ENCODE assay signal across 10 cellular contexts in the genomic region with DNA sequence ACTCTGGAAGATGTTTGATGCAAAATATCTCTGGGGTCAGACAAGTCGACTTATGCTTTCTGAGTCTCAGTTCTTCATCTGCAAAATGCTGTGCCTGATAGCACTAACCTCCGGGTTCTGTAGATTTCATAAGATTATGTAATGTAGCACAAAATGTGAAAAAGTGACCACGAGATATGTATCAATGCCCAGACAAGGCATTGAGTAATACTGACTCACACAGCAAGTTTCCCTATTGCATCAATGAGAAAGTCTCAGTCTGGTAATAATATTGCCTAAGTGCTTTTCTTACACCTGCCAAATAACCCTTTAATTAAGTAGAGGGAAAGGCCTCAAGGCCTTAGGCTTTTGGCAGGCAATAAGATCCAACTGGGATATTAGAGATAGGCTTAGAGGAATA. TPM values are rescaled to one million over a fixed set of nuclear protein-coding genes. Genes with fewer than 3 reads are reported as not detected.
A peak's percentile ranks its signal among the peaks of the same experiment; 100 is the strongest.
DNase-seq lines count a peak whose midpoint lies in the region; ATAC-seq, FAIRE-seq and TF ChIP-seq lines count a peak whose summit lies in the region.
"Had no signal": no experiment of that assay in that cellular context is flagged by ENCODE, and none has a peak within 500 bp of the region (broad histone marks: within the 10 kb centered on the region; RNA-seq: fewer than 3 reads in every experiment).

No MANE protein-coding gene starts in this region.

- no peaks in the 10 kb centered on the region for H3K9me3 Mint-ChIP-seq in astrocyte (ENCODE audit: unreplicated experiment)
- no peaks in the 10 kb centered on the region for H3K9me3 Mint-ChIP-seq in HFFc6
- H3K9me3 Mint-ChIP-seq in immature natural killer cell = peaks cover 0 to 3% (median 0%) of the 10 kb centered on the region in 6 donors
- no peaks in the 10 kb centered on the region for H3K9me3 Mint-ChIP-seq in activated CD8-positive, alpha-beta memory T cell treated with anti-CD3 and anti-CD28 coated beads, Interleukin-2, amount 10 ng/mL, durations not matched to agents 7 days and 5 days (ENCODE audit: low read depth)

- no peaks in the 10 kb centered on the region for H3K79me2 ChIP-seq in astrocyte (ENCODE audit: insufficient read depth, low read length)

- H3K36me3 ChIP-seq in astrocyte (ENCODE audit: insufficient read depth, low read length) (no peaks in the 10 kb centered on the region), lung (ENCODE audit: control insufficient read depth in 2 of 2, insufficient read depth in 2 of 2, low read length in 2 of 2) (no peaks in the 10 kb centered on the region), testis (ENCODE audit: low read depth, missing control alignments) (no peaks in the 10 kb centered on the region)
- H3K36me3 ChIP-seq: SJSA1 had no signal

- H3K27me3 Mint-ChIP-seq in astrocyte (ENCODE audit: low read depth, unreplicated experiment) (peaks cover 32% of the 10 kb centered on the region), HFFc6 (ENCODE audit: insufficient read depth) (peaks cover 33% of the 10 kb centered on the region), immature natural killer cell (ENCODE audit: low read depth in 3 of 3) (peaks cover 1 to 10% (median 3%) of the 10 kb centered on the region in 3 donors)
- H3K27me3 Mint-ChIP-seq in activated CD8-positive, alpha-beta memory T cell treated with anti-CD3 and anti-CD28 coated beads, Interleukin-2, amount 10 ng/mL, durations not matched to agents 7 days and 5 days = no peaks in the 10 kb centered on the region

- H2AFZ ChIP-seq in astrocyte (ENCODE audit: low read depth, low read length) = no peak overlapping the region

- H3K4me1 Mint-ChIP-seq in astrocyte (ENCODE audit: low read depth, unreplicated experiment) = peaks cover 3% of the 10 kb centered on the region
- no peaks in the 10 kb centered on the region for H3K4me1 Mint-ChIP-seq in HFFc6 (ENCODE audit: low read depth)
- no peaks in the 10 kb centered on the region for H3K4me1 Mint-ChIP-seq in immature natural killer cell
- no peaks in the 10 kb centered on the region for H3K4me1 Mint-ChIP-seq in activated CD8-positive, alpha-beta memory T cell treated with anti-CD3 and anti-CD28 coated beads, Interleukin-2, amount 10 ng/mL, durations not matched to agents 7 days and 5 days

- H3K4me2 ChIP-seq in astrocyte (ENCODE audit: low read length) = no peak overlapping the region

- no peak overlapping the region for H3K9ac ChIP-seq in astrocyte (ENCODE audit: low read length)

- no peaks in the 10 kb centered on the region for H4K20me1 ChIP-seq in astrocyte (ENCODE audit: insufficient read depth, low read length)

- intact Hi-C loops in testis (cut with DNase I; ENCODE audit: low total_unique reads) = no loop called here

- no peak for TF ChIP-seq POLR2A in testis (IDR thresholded peaks at IDR 0.05)

- no peaks in the 10 kb centered on the region for H3K27me3 ChIP-seq in astrocyte (ENCODE audit: insufficient read depth, low read length)
- H3K27me3 ChIP-seq in lung (ENCODE audit: control insufficient read depth, insufficient read depth) = no peaks in the 10 kb centered on the region
- no peaks in the 10 kb centered on the region for H3K27me3 ChIP-seq in testis

- CTCF ChIA-PET in activated CD8-positive, alpha-beta memory T cell treated with anti-CD3 and anti-CD28 coated beads, Interleukin-2, amount 10 ng/mL, durations not matched to agents 7 days and 5 days (lab: Charles Lee) = no interaction called here

- H3K4me1 ChIP-seq in astrocyte (ENCODE audit: insufficient read depth, low read length) = no peaks in the 10 kb centered on the region
- H3K4me1 ChIP-seq in lung (ENCODE audit: control insufficient read depth in 2 of 2, insufficient read depth in 2 of 2, low read length in 2 of 2) = no peaks in the 10 kb centered on the region
- no peaks in the 10 kb centered on the region for H3K4me1 ChIP-seq in testis
- H3K4me1 ChIP-seq: SJSA1 had no signal

- H3K9me3 ChIP-seq in astrocyte (ENCODE audit: insufficient read depth, low read depth, low read length) (no peaks in the 10 kb centered on the region), lung (ENCODE audit: control insufficient read depth in 2 of 2, insufficient read depth in 1 of 2, low read length in 1 of 2) (no peaks in the 10 kb centered on the region), testis (no peaks in the 10 kb centered on the region)
- H3K9me3 ChIP-seq: SJSA1 had no signal

- H3K4me3 ChIP-seq in astrocyte (ENCODE audit: insufficient read depth, low read depth, low read length) (no peak overlapping the region), lung (no peak overlapping the region), testis (no peak overlapping the region)
- H3K4me3 ChIP-seq: SJSA1 had no signal

- H3K36me3 Mint-ChIP-seq in astrocyte (ENCODE audit: low read depth, unreplicated experiment) (no peaks in the 10 kb centered on the region), HFFc6 (ENCODE audit: low read depth) (no peaks in the 10 kb centered on the region), immature natural killer cell (no peaks in the 10 kb centered on the region)
- no peaks in the 10 kb centered on the region for H3K36me3 Mint-ChIP-seq in activated CD8-positive, alpha-beta memory T cell treated with anti-CD3 and anti-CD28 coated beads, Interleukin-2, amount 10 ng/mL, durations not matched to agents 7 days and 5 days

- FAIRE-seq in astrocyte (lab: Jason Lieb, UNC) = no peak

- no peak overlapping the region for H3K27ac Mint-ChIP-seq in astrocyte (ENCODE audit: unreplicated experiment)
- no peak overlapping the region for H3K27ac Mint-ChIP-seq in HFFc6
- H3K27ac Mint-ChIP-seq in immature natural killer cell = no peak overlapping the region
- no peak overlapping the region for H3K27ac Mint-ChIP-seq in activated CD8-positive, alpha-beta memory T cell treated with anti-CD3 and anti-CD28 coated beads, Interleukin-2, amount 10 ng/mL, durations not matched to agents 7 days and 5 days

- H3K4me3 Mint-ChIP-seq in astrocyte (ENCODE audit: unreplicated experiment) (no peak overlapping the region), HFFc6 (no peak overlapping the region), immature natural killer cell (no peak overlapping the region)
- no peak overlapping the region for H3K4me3 Mint-ChIP-seq in activated CD8-positive, alpha-beta memory T cell treated with anti-CD3 and anti-CD28 coated beads, Interleukin-2, amount 10 ng/mL, durations not matched to agents 7 days and 5 days

- DNase-seq in AG08396 (ENCODE audit: low spot score) (peak; percentile 14), HS-5 (ENCODE audit: low read depth) (peak; percentile 28), astrocyte (ENCODE audit: low read depth) (peak; percentile 9), lung (ENCODE audit: low spot score) (no peak), HFFc6 (no peak), testis (no peak), immature natural killer cell (no peak)
- no peak for DNase-seq in activated CD8-positive, alpha-beta memory T cell treated with anti-CD3 and anti-CD28 coated beads, Interleukin-2, amount 10 ng/mL, durations not matched to agents 7 days and 5 days
- DNase-seq: activated CD4-positive, alpha-beta T cell treated with anti-CD3 and anti-CD28 coated beads, Interleukin-2, amount 50 U/mL, for 1 hour had no signal

- H3K27ac ChIP-seq in astrocyte (ENCODE audit: low read depth, low read length) = no peak overlapping the region
- H3K27ac ChIP-seq in lung (ENCODE audit: low read depth in 1 of 2, low read length in 1 of 2) = no peak overlapping the region
- H3K27ac ChIP-seq in testis = no peak overlapping the region
- H3K27ac ChIP-seq: SJSA1 had no signal

- peak; percentile 50 for ATAC-seq in lung (ENCODE audit: insufficient read depth, low FRiP score)
- no peak for ATAC-seq in activated CD8-positive, alpha-beta memory T cell treated with anti-CD3 and anti-CD28 coated beads, Interleukin-2, amount 10 ng/mL, durations not matched to agents 7 days and 5 days

- no peak for TF ChIP-seq CTCF in astrocyte (IDR thresholded peaks at IDR 0.05; ENCODE audit: insufficient read depth, low read depth, low read length)
- no peak for TF ChIP-seq CTCF in lung (IDR thresholded peaks at IDR 0.05; ENCODE audit: control extremely low read depth, extremely low read depth)
- TF ChIP-seq CTCF in HFFc6 (IDR thresholded peaks at IDR 0.05) = no peak
- TF ChIP-seq CTCF in testis (IDR thresholded peaks at IDR 0.05) = no peak

- 20 to 36% methylated on average over 3 of the region's 3 CpGs for WGBS in lung, 2 donors
- WGBS in testis, 2 donors = 76 to 80% methylated on average over 3 of the region's 3 CpGs

RNA-seq across cellular contexts. Expression of a gene that starts 41.4 kb away (rescaled TPM):
- total RNA-seq in astrocyte (1,220 and 1,246 TPM in 2 replicates), lung (100 to 1,000 TPM; 218 to 291 TPM), testis (100 to 1,000 TPM in 1 of 2 donors, 10 to 100 TPM in 1; 50.9 to 111 TPM)
- polyA plus RNA-seq in lung (100 to 1,000 TPM in 1 of 2 donors, 10 to 100 TPM in 1; 41.9 to 119 TPM), testis (ENCODE audit: insufficient read depth, low read depth, low replicate concordance) (250 TPM), immature natural killer cell (not detected)
- 100 to 1,000 TPM; 446 to 563 (median 511) TPM for total RNA-seq in HFFc6 (2021; fragmentation: NEBNext Ultra II Directional; extraction: Animal tissue kit (Norgen Biotek cat#: 25700))
- total RNA-seq in activated CD8-positive, alpha-beta memory T cell treated with anti-CD3 and anti-CD28 coated beads, Interleukin-2, amount 10 ng/mL, durations not matched to agents 7 days and 5 days = not detected

Comparison
In these comparisons a context has a peak if more than half of its experiments do, and no peak if none do; other contexts are left out.
1. DNase-seq: peak in AG08396 (single experiment), HS-5 (single experiment) and astrocyte (single experiment); none in lung (single experiment), HFFc6 (single experiment), testis (single experiment), immature natural killer cell (0 of 3) and activated CD8-positive, alpha-beta memory T cell treated with anti-CD3 and anti-CD28 coated beads, Interleukin-2, amount 10 ng/mL, durations not matched to agents 7 days and 5 days (single experiment).
2. RNA of a gene that starts 41.4 kb away (total RNA-seq): 1,220 to 1,246 TPM in astrocyte, 446 to 563 TPM in HFFc6, 218 to 291 TPM in lung and 50.9 to 111 TPM in testis; not detected in activated CD8-positive, alpha-beta memory T cell treated with anti-CD3 and anti-CD28 coated beads, Interleukin-2, amount 10 ng/mL, durations not matched to agents 7 days and 5 days; every median in the first group is over 10 times any median in the second.